8 cellular contexts compared by ENCODE assay signal in genomic region chr15:68229386-68230156, GRCh38. TPM values are rescaled to one million over a fixed set of nuclear protein-coding genes. Genes with fewer than 3 reads are reported as not detected.
DNase-seq lines count a peak whose midpoint lies in the region; ATAC-seq and TF ChIP-seq lines count a peak whose summit lies in the region.

Gene CLN6 (minus strand): TSS chr15:68229728. CDS start chr15:68229584, 144 bp downstream.

- DNase-seq in DMS53 treated with DMSO at 0.1 percent for 48 hours (lab: John Stamatoyannopoulos, UW; ENCODE audit: unreplicated experiment) (peak; percentile 40), RPMI8226 (peak; percentile 95), fibroblast of lung (ENCODE audit: low read depth in 2 of 2) (peak; percentile 74 to 76)
- DNase-seq in Jurkat, Clone E6-1 (ENCODE audit: low read depth, low spot score): peak; percentile 78
- DNase-seq in activated T-helper 1 cell treated with anti-CD3 and anti-CD28 coated beads, Interleukin-2, amount 50 U/mL, for 16 hours (ENCODE audit: low read depth in 1 of 2, low spot score in 1 of 2): peak; percentile 54 to 78
- DNase-seq in naive thymus-derived CD8-positive, alpha-beta T cell: peak; percentile 71 to 88 (median 80)
- DNase-seq in stimulated activated naive B cell treated with anti-CD40 and anti-IgM and Interleukin-4, amounts not matched to agents 10 μg/mL and 1 μg/mL and 100 μg/mL, for 72 hours: peak; percentile 81

- no peaks in the 10 kb centered on the region for H3K9me3 ChIP-seq in fibroblast of lung (ENCODE audit: control insufficient read depth, insufficient read depth, low read depth, low read length)

- peak within 1 kb of the TSS; percentile 93 for H2AFZ ChIP-seq in fibroblast of lung (ENCODE audit: low read length)

- H3K27me3 ChIP-seq in fibroblast of lung (ENCODE audit: control insufficient read depth, insufficient read depth, low read length): no peaks in the 10 kb centered on the region

- no peak for TF ChIP-seq CTCF in fibroblast of lung (conservative IDR thresholded peaks at IDR 0.05 in 1 of 2, IDR thresholded peaks at IDR 0.05 in 1 of 2; ENCODE audit: low read depth in 1 of 2, low read length in 2 of 2)

- H3K27ac ChIP-seq in fibroblast of lung (ENCODE audit: insufficient read depth, low read length): peak within 1 kb of the TSS; percentile 82

- peak within 1 kb of the TSS; percentile 86 to 99 (median 94) for H3K27ac Mint-ChIP-seq in naive thymus-derived CD8-positive, alpha-beta T cell
- H3K27ac Mint-ChIP-seq in stimulated activated naive B cell treated with anti-CD40 and anti-IgM and Interleukin-4, amounts not matched to agents 10 μg/mL and 1 μg/mL and 100 μg/mL, for 72 hours: peak within 1 kb of the TSS; percentile 95

- peak within 1 kb of the TSS; percentile 86 for H3K9ac ChIP-seq in fibroblast of lung (ENCODE audit: insufficient read depth, low read length)

- H3K36me3 ChIP-seq in fibroblast of lung (ENCODE audit: control insufficient read depth, insufficient read depth, low read length): no peaks in the 10 kb centered on the region

- H3K79me2 ChIP-seq in fibroblast of lung (ENCODE audit: control insufficient read depth, insufficient read depth, low read length): peaks cover 28% of the 10 kb centered on the region

- peak within 1 kb of the TSS; percentile 93 for H3K4me3 ChIP-seq in Jurkat, Clone E6-1 (ENCODE audit: low read length)
- peak within 1 kb of the TSS; percentile 71 to 96 (median 84) for H3K4me3 ChIP-seq in fibroblast of lung (replicated peaks in 1 of 4; ENCODE audit: control extremely low read depth in 1 of 4, insufficient read depth in 1 of 4, low read depth in 3 of 4, low read length in 4 of 4)

- H3K4me3 Mint-ChIP-seq in naive thymus-derived CD8-positive, alpha-beta T cell: peak within 1 kb of the TSS; percentile 83 to 97 (median 96)
- peak within 1 kb of the TSS; percentile 81 to 84 for H3K4me3 Mint-ChIP-seq in stimulated activated naive B cell treated with anti-CD40 and anti-IgM and Interleukin-4, amounts not matched to agents 10 μg/mL and 1 μg/mL and 100 μg/mL, for 72 hours

- no peaks in the 10 kb centered on the region for H3K9me3 Mint-ChIP-seq in naive thymus-derived CD8-positive, alpha-beta T cell
- H3K9me3 Mint-ChIP-seq in stimulated activated naive B cell treated with anti-CD40 and anti-IgM and Interleukin-4, amounts not matched to agents 10 μg/mL and 1 μg/mL and 100 μg/mL, for 72 hours: no peaks in the 10 kb centered on the region

- peak within 1 kb of the TSS; percentile 96 for H3K4me2 ChIP-seq in fibroblast of lung (ENCODE audit: extremely low read depth, insufficient read depth, low read length)

- peaks cover 0 to 10% (median 0%) of the 10 kb centered on the region in 5 donors for H3K27me3 Mint-ChIP-seq in naive thymus-derived CD8-positive, alpha-beta T cell
- H3K27me3 Mint-ChIP-seq in stimulated activated naive B cell treated with anti-CD40 and anti-IgM and Interleukin-4, amounts not matched to agents 10 μg/mL and 1 μg/mL and 100 μg/mL, for 72 hours: no peaks in the 10 kb centered on the region

- H4K20me1 ChIP-seq in fibroblast of lung (ENCODE audit: control insufficient read depth, extremely low read depth, insufficient read depth, low read length): no peaks in the 10 kb centered on the region

- POLR2A ChIA-PET in naive thymus-derived CD8-positive, alpha-beta T cell (lab: Charles Lee): interaction anchor here (0.6 to 3.3 kb wide), 9 partner anchors 13 to 1935 kb away, joined by 3 to 30 read pairs (median 3); partner anchors contain the start of genes FEM1B, MAP2K5 and PIAS1

- H3K4me1 ChIP-seq in fibroblast of lung (ENCODE audit: control insufficient read depth, extremely low read depth, insufficient read depth, low read length): peaks cover 3% of the 10 kb centered on the region

- peak; percentile 60 for ATAC-seq in GM21619 (IDR thresholded peaks at IDR 0.05; ENCODE audit: unreplicated experiment)
- ATAC-seq in naive thymus-derived CD8-positive, alpha-beta T cell: peak; percentile 82 to 85
- ATAC-seq in stimulated activated naive B cell treated with anti-CD40 and anti-IgM and Interleukin-4, amounts not matched to agents 10 μg/mL and 1 μg/mL and 100 μg/mL, for 72 hours (replicated peaks): peak; percentile 78 to 87

- peaks cover 18 to 47% (median 37%) of the 10 kb centered on the region in 4 donors for H3K4me1 Mint-ChIP-seq in naive thymus-derived CD8-positive, alpha-beta T cell
- peaks cover 40 to 72% of the 10 kb centered on the region in 2 donors for H3K4me1 Mint-ChIP-seq in stimulated activated naive B cell treated with anti-CD40 and anti-IgM and Interleukin-4, amounts not matched to agents 10 μg/mL and 1 μg/mL and 100 μg/mL, for 72 hours

- H3K36me3 Mint-ChIP-seq in naive thymus-derived CD8-positive, alpha-beta T cell: no peaks in the 10 kb centered on the region
- peaks cover under 1 to 13% of the 10 kb centered on the region in 2 donors for H3K36me3 Mint-ChIP-seq in stimulated activated naive B cell treated with anti-CD40 and anti-IgM and Interleukin-4, amounts not matched to agents 10 μg/mL and 1 μg/mL and 100 μg/mL, for 72 hours

RNA-seq across cellular contexts. Expression of gene CLN6, which starts in this region (rescaled TPM):
- 63.6 TPM for polyA plus RNA-seq in Jurkat, Clone E6-1 (2012; ENCODE audit: insufficient read depth, insufficient read length)
- 5.6 and 6.2 TPM in 2 replicates for total RNA-seq in fibroblast of lung
- polyA plus RNA-seq in fibroblast of lung: 16.1 and 31.2 TPM in 2 replicates
- polyA plus RNA-seq in fibroblast of lung (2012): 12.1 and 29.9 TPM in 2 replicates
- polyA minus RNA-seq in fibroblast of lung (ENCODE audit: low replicate concordance): 51.9 and 109 TPM in 2 replicates
- 10 to 100 TPM; 18.5 to 22.3 TPM for total RNA-seq in naive thymus-derived CD8-positive, alpha-beta T cell
- polyA plus RNA-seq in naive thymus-derived CD8-positive, alpha-beta T cell: 1 to 10 TPM; 2.4 to 4.1 (median 3.3) TPM

Comparison
In these comparisons a context has a peak if more than half of its experiments do, and no peak if none do; other contexts are left out.
1. Peak in every context shown above with its lines: DNase-seq, ATAC-seq, H3K4me3 ChIP-seq and H3K27ac ChIP-seq.
2. DNase-seq: peak in every context shown above with its lines; median percentile 95 in RPMI8226; 81 in stimulated activated naive B cell treated with anti-CD40 and anti-IgM and Interleukin-4, amounts not matched to agents 10 μg/mL and 1 μg/mL and 100 μg/mL, for 72 hours; 80 in naive thymus-derived CD8-positive, alpha-beta T cell; 78 in Jurkat, Clone E6-1; 75 in fibroblast of lung; 66 in activated T-helper 1 cell treated with anti-CD3 and anti-CD28 coated beads, Interleukin-2, amount 50 U/mL, for 16 hours; 40 in DMS53 treated with DMSO at 0.1 percent for 48 hours.